Comparison of ENCODE assay signal across 24 cellular contexts in the genomic region with DNA sequence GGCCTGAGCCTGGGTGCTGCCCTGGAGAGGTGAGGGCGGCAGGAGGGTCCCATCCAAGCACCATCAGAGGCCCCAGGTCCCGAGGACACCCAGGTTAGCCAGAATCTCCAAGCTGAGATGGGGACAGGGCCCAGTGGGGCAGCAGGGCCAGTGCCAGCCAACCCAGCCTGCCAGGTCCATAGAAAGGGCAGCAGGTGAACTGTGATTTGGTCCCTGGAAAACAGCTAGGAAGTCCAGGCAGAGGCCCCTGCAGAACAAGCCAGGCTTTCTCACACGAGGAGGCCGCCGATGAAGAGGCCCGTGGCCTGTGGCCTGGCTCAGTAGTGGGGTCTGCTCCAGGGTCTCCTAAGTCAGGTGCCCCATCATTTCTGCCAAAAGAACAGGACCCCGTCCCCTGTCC. TPM values are rescaled to one million over a fixed set of nuclear protein-coding genes. Genes with fewer than 3 reads are reported as not detected.
DNase-seq lines count a peak whose midpoint lies in the region; ATAC-seq and TF ChIP-seq lines count a peak whose summit lies in the region.
"Had no signal": no experiment of that assay in that cellular context is flagged by ENCODE, and none has a peak within 500 bp of the region (broad histone marks: within the 10 kb centered on the region; RNA-seq: fewer than 3 reads in every experiment).

No MANE protein-coding gene starts in this region.

- TF ChIP-seq EP300 in tibial nerve (IDR thresholded peaks at IDR 0.05) = no peak

- H3K4me1 ChIP-seq in Loucy (ENCODE audit: insufficient read depth, low read length, poor library complexity, severe bottlenecking) (peaks cover 25% of the 10 kb centered on the region), osteoblast (ENCODE audit: insufficient read depth, low read length) (peaks cover 4% of the 10 kb centered on the region), tibial nerve (peaks cover 0 to 44% (median 19%) of the 10 kb centered on the region in 4 donors)
- H3K4me1 ChIP-seq: foreskin keratinocyte had no signal

- H3K9me2 ChIP-seq in Loucy (replicated peaks; ENCODE audit: low read depth, low read length) = no peaks in the 10 kb centered on the region

- H3K4me2 ChIP-seq in Loucy (ENCODE audit: low read depth, low read length, poor library complexity, severe bottlenecking) (peak overlapping the region; percentile 92), osteoblast (ENCODE audit: insufficient read depth, low read length) (no peak overlapping the region)

- no peaks in the 10 kb centered on the region for H3K36me3 ChIP-seq in Loucy (ENCODE audit: insufficient read depth, low read length)
- H3K36me3 ChIP-seq in osteoblast (ENCODE audit: insufficient read depth, low read length) = no peaks in the 10 kb centered on the region
- H3K36me3 ChIP-seq in tibial nerve = no peaks in the 10 kb centered on the region
- H3K36me3 ChIP-seq: thyroid gland had no signal

- peak overlapping the region; percentile 96 for H3K9ac ChIP-seq in Loucy (ENCODE audit: low read depth, low read length, poor library complexity, severe bottlenecking)

- no peak for TF ChIP-seq POLR2A in tibial nerve (IDR thresholded peaks at IDR 0.05)

- H3F3A ChIP-seq in Loucy (ENCODE audit: low read depth) = no peaks in the 10 kb centered on the region

- intact Hi-C loops in CD4-positive, alpha-beta T cell (cut with DNase I, micrococcal nuclease) = no loop called here

- H3K27ac ChIP-seq in CD4-positive, alpha-beta T cell (ENCODE audit: low read depth, low read length) = no peak overlapping the region
- H3K27ac ChIP-seq in osteoblast (ENCODE audit: low read depth, low read length) (no peak overlapping the region), tibial nerve (no peak overlapping the region)
- H3K27ac ChIP-seq: foreskin keratinocyte, thyroid gland had no signal

- H3K4me1 Mint-ChIP-seq in CD4-positive, alpha-beta T cell (ENCODE audit: low read depth) = no peaks in the 10 kb centered on the region
- peaks cover 3% of the 10 kb centered on the region for H3K4me1 Mint-ChIP-seq in endothelial cell (ENCODE audit: unreplicated experiment)

- H2AFZ ChIP-seq in Loucy (ENCODE audit: low read length) (no peak overlapping the region), osteoblast (ENCODE audit: low read length) (no peak overlapping the region)

- no peaks in the 10 kb centered on the region for H3K36me3 Mint-ChIP-seq in CD4-positive, alpha-beta T cell (ENCODE audit: low read depth)
- peaks cover 5% of the 10 kb centered on the region for H3K36me3 Mint-ChIP-seq in endothelial cell (ENCODE audit: low read depth, unreplicated experiment)
- H3K36me3 Mint-ChIP-seq: CD8-positive, alpha-beta T cell; immature natural killer cell had no signal

- H3K27me3 ChIP-seq in CD4-positive, alpha-beta T cell (ENCODE audit: control insufficient read depth, insufficient read depth, low read length) = no peaks in the 10 kb centered on the region
- no peaks in the 10 kb centered on the region for H3K27me3 ChIP-seq in Loucy (ENCODE audit: insufficient read depth, low read length, poor library complexity, severe bottlenecking)
- no peaks in the 10 kb centered on the region for H3K27me3 ChIP-seq in osteoblast (ENCODE audit: insufficient read depth, low read length)
- no peaks in the 10 kb centered on the region for H3K27me3 ChIP-seq in tibial nerve
- H3K27me3 ChIP-seq: thyroid gland had no signal

- CTCF ChIA-PET in CD4-positive, alpha-beta T cell (lab: Charles Lee) = no interaction called here

- peaks cover 26% of the 10 kb centered on the region for H4K20me1 ChIP-seq in Loucy (ENCODE audit: insufficient read depth, low read length, poor library complexity, severe bottlenecking)
- peaks cover 5% of the 10 kb centered on the region for H4K20me1 ChIP-seq in osteoblast (ENCODE audit: insufficient read depth, low read length)

- 85 to 88% methylated on average over 5 of the region's 7 CpGs for WGBS in tibial nerve, 2 donors

- POLR2A ChIA-PET in CD4-positive, alpha-beta T cell (lab: Charles Lee) = no interaction called here

- H3K9me3 Mint-ChIP-seq in CD4-positive, alpha-beta T cell = no peaks in the 10 kb centered on the region
- no peaks in the 10 kb centered on the region for H3K9me3 Mint-ChIP-seq in endothelial cell (ENCODE audit: unreplicated experiment)
- H3K9me3 Mint-ChIP-seq: activated CD4-positive, alpha-beta memory T cell treated with anti-CD3 and anti-CD28 coated beads, Interleukin-2, amount 10 ng/mL, durations not matched to agents 7 days and 5 days; activated T-helper 2 cell treated with anti-CD3 and anti-CD28 coated beads, Interferon-gamma antibody, Interleukin-2, Interleukin-4, amounts not matched to agents 10 μg/mL and 5 μg/mL and 100 μg/mL, durations not matched to agents 14 hours and 24 hours and 36 hours; CD8-positive, alpha-beta T cell; immature natural killer cell had no signal

- no peak for ATAC-seq in CD4-positive, alpha-beta T cell (ENCODE audit: poor library complexity)
- ATAC-seq in HG02870 (IDR thresholded peaks at IDR 0.05; ENCODE audit: unreplicated experiment) = no peak
- ATAC-seq: CD8-positive, alpha-beta T cell; foreskin keratinocyte had no signal

- peaks cover 3% of the 10 kb centered on the region for H3K27me3 Mint-ChIP-seq in CD4-positive, alpha-beta T cell
- peaks cover 50% of the 10 kb centered on the region for H3K27me3 Mint-ChIP-seq in endothelial cell (ENCODE audit: unreplicated experiment)

- H3K27ac Mint-ChIP-seq in CD4-positive, alpha-beta T cell = no peak overlapping the region
- H3K27ac Mint-ChIP-seq in endothelial cell (ENCODE audit: unreplicated experiment) = no peak overlapping the region
- H3K27ac Mint-ChIP-seq: activated T-helper 2 cell treated with anti-CD3 and anti-CD28 coated beads, Interferon-gamma antibody, Interleukin-2, Interleukin-4, amounts not matched to agents 10 μg/mL and 5 μg/mL and 100 μg/mL, durations not matched to agents 14 hours and 24 hours and 36 hours; CD8-positive, alpha-beta T cell; immature natural killer cell had no signal

- no peak for DNase-seq in CD4-positive, alpha-beta T cell
- DNase-seq in endothelial cell (ENCODE audit: low spot score) = no peak
- DNase-seq in osteoblast (ENCODE audit: insufficient read length, low spot score, missing footprints) = peak; percentile 95
- no peak for DNase-seq in hypothalamus (lab: John Stamatoyannopoulos, UW)
- DNase-seq in NCI-H69 (lab: John Stamatoyannopoulos, UW) = no peak
- no peak for DNase-seq in tibial nerve (ENCODE audit: low spot score in 2 of 2)
- DNase-seq: activated CD4-positive, alpha-beta memory T cell treated with anti-CD3 and anti-CD28 coated beads, Interleukin-2, amount 10 ng/mL, durations not matched to agents 7 days and 5 days; amygdala; CD8-positive, alpha-beta T cell; foreskin keratinocyte; immature natural killer cell; NCI-H1092 treated with DMSO at 0.1 percent for 48 hours; NCI-H2107; NCI-H526 treated with DMSO at 0.1 percent for 48 hours; occipital lobe; OCI-M1; stimulated activated CD4-positive, alpha-beta T cell treated with anti-CD3 and anti-CD28 coated beads, Interleukin-4, amount 100 ng/mL, for 24 hours; thyroid gland had no signal

- H3K79me2 ChIP-seq in Loucy (ENCODE audit: insufficient read depth, low read length) (peaks cover 43% of the 10 kb centered on the region), osteoblast (ENCODE audit: insufficient read depth, low read length) (peaks cover 14% of the 10 kb centered on the region)

- H3K4me3 Mint-ChIP-seq in CD4-positive, alpha-beta T cell = peak overlapping the region; percentile 25
- peak overlapping the region; percentile 92 for H3K4me3 Mint-ChIP-seq in endothelial cell (ENCODE audit: unreplicated experiment)

- no peaks in the 10 kb centered on the region for H3K9me3 ChIP-seq in CD4-positive, alpha-beta T cell (ENCODE audit: control insufficient read depth, low read length)
- H3K9me3 ChIP-seq in Loucy (ENCODE audit: insufficient read depth, low read depth, low read length) (no peaks in the 10 kb centered on the region), osteoblast (ENCODE audit: low read depth, low read length) (no peaks in the 10 kb centered on the region), tibial nerve (no peaks in the 10 kb centered on the region)
- H3K9me3 ChIP-seq: thyroid gland had no signal

- H3K4me3 ChIP-seq in Loucy (ENCODE audit: low read length, poor library complexity, severe bottlenecking) (peak overlapping the region; percentile 98), osteoblast (ENCODE audit: insufficient read depth, low read length) (no peak overlapping the region), tibial nerve (peak overlapping the region in 1 of 4 donors; percentile 91)

- no peak for TF ChIP-seq CTCF in CD4-positive, alpha-beta T cell (IDR thresholded peaks at IDR 0.05)
- TF ChIP-seq CTCF in Loucy (conservative IDR thresholded peaks at IDR 0.05; ENCODE audit: low read length) (no peak), endothelial cell (IDR thresholded peaks at IDR 0.05; ENCODE audit: unreplicated experiment) (no peak), osteoblast (IDR thresholded peaks at IDR 0.05; ENCODE audit: extremely low read depth, low read depth, low read length) (no peak), tibial nerve (IDR thresholded peaks at IDR 0.05) (no peak)

RNA-seq across cellular contexts. Expression of gene AGPAT2, which starts 2.0 kb away (rescaled TPM):
- total RNA-seq in CD4-positive, alpha-beta T cell = 1 to 10 TPM; 3.6 to 4.0 TPM
- 38.9 TPM for total RNA-seq in endothelial cell (ENCODE audit: unreplicated experiment)
- total RNA-seq in osteoblast = 26.5 and 30.0 TPM in 2 replicates
- total RNA-seq in tibial nerve = 100 to 1,000 TPM in 3 of 4 donors, 10 to 100 TPM in 1; 79.6 to 292 (median 151) TPM

RNA-seq across cellular contexts. Expression of gene EGFL7, which starts 22.5 kb away (rescaled TPM):
- total RNA-seq in CD4-positive, alpha-beta T cell = not detected
- 945 TPM for total RNA-seq in endothelial cell (ENCODE audit: unreplicated experiment)
- total RNA-seq in osteoblast = 3.3 and 6.2 TPM in 2 replicates
- total RNA-seq in tibial nerve = 100 to 1,000 TPM in 3 of 4 donors, 10 to 100 TPM in 1; 95.2 to 229 (median 179) TPM
- total RNA-seq: CD8-positive, alpha-beta T cell had no signal

RNA-seq across cellular contexts. Expression of gene DIPK1B, which starts 27.2 kb away (rescaled TPM):
- total RNA-seq in CD4-positive, alpha-beta T cell = under 1 TPM in 1 of 2 experiments, not detected in 1; 0.11 TPM
- total RNA-seq in endothelial cell (ENCODE audit: unreplicated experiment) = 293 TPM
- total RNA-seq in osteoblast = not detected in 2 replicates
- total RNA-seq in tibial nerve = 10 to 100 TPM in 2 of 4 donors, 1 to 10 TPM in 2; 5.4 to 37.9 (median 15.8) TPM

RNA-seq across cellular contexts. Expression of gene LCN10, which starts 57.5 kb away (rescaled TPM):
- total RNA-seq in CD4-positive, alpha-beta T cell = not detected
- not detected for total RNA-seq in endothelial cell (ENCODE audit: unreplicated experiment)
- not detected in 2 replicates for total RNA-seq in osteoblast
- 10 to 100 TPM in 2 of 4 donors, 1 to 10 TPM in 2; 7.6 to 47.5 (median 17.4) TPM for total RNA-seq in tibial nerve
- total RNA-seq: activated CD4-positive, alpha-beta memory T cell treated with anti-CD3 and anti-CD28 coated beads, Interleukin-2, amount 10 ng/mL, durations not matched to agents 7 days and 5 days; cerebellum; foreskin keratinocyte; G401; occipital lobe; SK-MEL-5 had no signal

Comparison
In these comparisons a context has a peak if more than half of its experiments do, and no peak if none do; other contexts are left out.
1. RNA of gene EGFL7, which starts 22.5 kb away (total RNA-seq): 945 TPM in endothelial cell (single experiment) and 95.2 to 229 TPM in tibial nerve; 3.3 to 6.2 TPM in osteoblast and not detected in CD4-positive, alpha-beta T cell; every median in the first group is over 10 times any median in the second.